8 cellular contexts compared by ENCODE assay signal in the genomic region with DNA sequence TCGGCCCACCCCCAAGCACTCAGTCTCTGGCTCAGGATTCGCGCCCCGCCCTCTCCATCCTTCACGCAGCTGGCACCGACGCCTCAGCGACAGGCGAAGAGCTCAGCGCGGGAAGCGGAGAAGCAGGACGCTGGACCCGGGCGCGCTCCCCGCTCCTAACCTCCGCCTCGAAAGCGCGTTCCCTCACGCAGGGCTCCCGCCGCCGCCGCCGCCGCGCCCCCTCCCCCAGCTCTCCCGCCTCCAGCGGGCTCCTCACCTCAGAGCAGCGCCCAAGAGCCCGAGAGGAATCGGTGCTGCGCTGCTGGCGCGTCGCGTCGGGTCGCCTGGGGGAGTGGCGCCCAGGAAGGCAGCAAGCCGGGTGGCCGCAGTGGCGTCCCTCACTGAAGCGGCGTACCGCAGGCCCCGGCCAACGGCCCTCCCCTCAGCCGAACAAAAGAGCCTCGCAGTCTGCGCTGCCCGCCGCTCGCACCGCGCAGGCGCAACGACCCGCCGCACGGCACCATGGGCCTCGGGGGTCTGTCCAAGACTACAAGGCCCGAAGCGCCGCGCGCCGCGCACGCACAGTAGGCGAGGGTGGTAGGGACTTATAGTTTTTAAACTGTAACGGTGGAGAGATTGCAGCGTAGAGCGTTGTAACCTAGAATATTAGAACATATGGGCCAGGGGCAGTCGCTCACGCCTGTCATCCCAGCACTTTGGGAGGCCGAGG. TPM values are rescaled to one million over a fixed set of nuclear protein-coding genes. Genes with fewer than 3 reads are reported as not detected.
DNase-seq lines count a peak whose midpoint lies in the region; ATAC-seq, FAIRE-seq and TF ChIP-seq lines count a peak whose summit lies in the region.

Gene CBX1 (minus strand): TSS at position 467 of the 709 bp plus-strand sequence. CDS start 24,474 bp downstream, outside the sequence.

- H3K4me1 Mint-ChIP-seq in activated naive CD8-positive, alpha-beta T cell treated with anti-CD3 and anti-CD28 coated beads, Interleukin-2, amount 50 U/mL, for 24 hours, result peaks cover 35% of the 10 kb centered on the region

- peaks cover 5% of the 10 kb centered on the region for H3K4me1 ChIP-seq in cardiac muscle cell (ENCODE audit: low read depth)
- no peaks in the 10 kb centered on the region for H3K4me1 ChIP-seq in parathyroid adenoma
- peaks cover 0 to 18% (median 11%) of the 10 kb centered on the region in 4 donors for H3K4me1 ChIP-seq in tibial artery

- TF ChIP-seq CTCF in cardiac muscle cell (IDR thresholded peaks at IDR 0.05; ENCODE audit: low read depth, low read length) (no peak), parathyroid adenoma (IDR thresholded peaks at IDR 0.05) (no peak), tibial artery (IDR thresholded peaks at IDR 0.05) (no peak)

- H3K27ac ChIP-seq in cardiac muscle cell (peak within 1 kb of the TSS; percentile 87), parathyroid adenoma (peak within 1 kb of the TSS; percentile 74), tibial artery (peak within 1 kb of the TSS; percentile 83 to 94)

- H3K36me3 Mint-ChIP-seq in activated naive CD8-positive, alpha-beta T cell treated with anti-CD3 and anti-CD28 coated beads, Interleukin-2, amount 50 U/mL, for 24 hours (ENCODE audit: low read depth), result peaks cover 6% of the 10 kb centered on the region

- peak within 1 kb of the TSS; percentile 64 for H3K4me3 ChIP-seq in cardiac muscle cell
- peak within 1 kb of the TSS; percentile 93 for H3K4me3 ChIP-seq in parathyroid adenoma (ENCODE audit: low read depth, low read length)
- H3K4me3 ChIP-seq in tibial artery, result peak within 1 kb of the TSS; percentile 71 to 97

- H3K36me3 ChIP-seq in cardiac muscle cell (no peaks in the 10 kb centered on the region), parathyroid adenoma (ENCODE audit: control insufficient read depth, insufficient read depth, low read length) (no peaks in the 10 kb centered on the region), tibial artery (no peaks in the 10 kb centered on the region)

- peak within 1 kb of the TSS; percentile 54 for H3K9ac ChIP-seq in parathyroid adenoma

- H2AFZ ChIP-seq in parathyroid adenoma, result peak within 1 kb of the TSS; percentile 98

- peak; percentile 85 for DNase-seq in GM12891 (ENCODE audit: insufficient read length, low spot score)
- peak; percentile 97 for DNase-seq in NCI-H1436 (lab: John Stamatoyannopoulos, UW)
- peak; percentile 93 for DNase-seq in SW480 (ENCODE audit: low spot score)
- peak; percentile 95 for DNase-seq in activated naive CD8-positive, alpha-beta T cell treated with anti-CD3 and anti-CD28 coated beads, Interleukin-2, amount 50 U/mL, for 24 hours
- DNase-seq in cardiac muscle cell (ENCODE audit: low read depth in 1 of 2, low spot score in 1 of 2), result peak; percentile 96 to 97
- DNase-seq in tibial artery, result peak; percentile 93 to 95

- peak within 1 kb of the TSS; percentile 91 for H3K4me3 Mint-ChIP-seq in activated naive CD8-positive, alpha-beta T cell treated with anti-CD3 and anti-CD28 coated beads, Interleukin-2, amount 50 U/mL, for 24 hours

- peak within 1 kb of the TSS; percentile 98 for H3K4me2 ChIP-seq in parathyroid adenoma (ENCODE audit: low read length)

- peaks cover 17% of the 10 kb centered on the region for H3K79me2 ChIP-seq in parathyroid adenoma

- peak; percentile 91 for ATAC-seq in HG02798 (IDR thresholded peaks at IDR 0.05; ENCODE audit: poor library complexity, unreplicated experiment)
- peak; percentile 99 for ATAC-seq in activated naive CD8-positive, alpha-beta T cell treated with anti-CD3 and anti-CD28 coated beads, Interleukin-2, amount 50 U/mL, for 24 hours

- no peaks in the 10 kb centered on the region for H3K9me3 ChIP-seq in cardiac muscle cell (ENCODE audit: low read depth)
- no peaks in the 10 kb centered on the region for H3K9me3 ChIP-seq in parathyroid adenoma (ENCODE audit: control insufficient read depth, low read length)
- no peaks in the 10 kb centered on the region for H3K9me3 ChIP-seq in tibial artery

- FAIRE-seq in GM12891 (lab: Jason Lieb, UNC), result peak; percentile 87

- H3K27me3 Mint-ChIP-seq in activated naive CD8-positive, alpha-beta T cell treated with anti-CD3 and anti-CD28 coated beads, Interleukin-2, amount 50 U/mL, for 24 hours, result no peaks in the 10 kb centered on the region

- peak within 1 kb of the TSS; percentile 83 for H3K27ac Mint-ChIP-seq in activated naive CD8-positive, alpha-beta T cell treated with anti-CD3 and anti-CD28 coated beads, Interleukin-2, amount 50 U/mL, for 24 hours

- H3K27me3 ChIP-seq in cardiac muscle cell, result no peaks in the 10 kb centered on the region
- no peaks in the 10 kb centered on the region for H3K27me3 ChIP-seq in parathyroid adenoma (ENCODE audit: control insufficient read depth, insufficient read depth, low read length)
- no peaks in the 10 kb centered on the region for H3K27me3 ChIP-seq in tibial artery

- TF ChIP-seq POLR2A in GM12891 (IDR thresholded peaks at IDR 0.05; ENCODE audit: low read depth, low read length), result no peak

- H3K9me3 Mint-ChIP-seq in activated naive CD8-positive, alpha-beta T cell treated with anti-CD3 and anti-CD28 coated beads, Interleukin-2, amount 50 U/mL, for 24 hours, result peaks cover 8% of the 10 kb centered on the region

- intact Hi-C loops in tibial artery (cut with DNase I; ENCODE audit: low total_unique reads), result loop anchor here (10.0 kb wide), 1 partner anchor 406 kb away; the partner anchor contains the start of gene TBKBP1

TF ChIP-seq in GM12891, 5 proteins besides CTCF, POLR2A, EP300 and RAD21:
- TF ChIP-seq POLR2AphosphoS5 (IDR thresholded peaks at IDR 0.05; ENCODE audit: low read depth, low read length) (no peak), TAF1 (IDR thresholded peaks at IDR 0.05; ENCODE audit: low read depth, low read length) (no peak), PAX5 (IDR thresholded peaks at IDR 0.05; ENCODE audit: insufficient read depth, low read length, severe bottlenecking) (no peak), POU2F2 (IDR thresholded peaks at IDR 0.05; ENCODE audit: low read depth, low read length) (no peak), SPI1 (IDR thresholded peaks at IDR 0.05; ENCODE audit: low read depth, low read length) (no peak)

RNA-seq across cellular contexts. Expression of gene CBX1, which starts in this region (rescaled TPM):
- polyA plus RNA-seq in GM12891 (2012; ENCODE audit: low read depth, missing spikeins), result 57.5 TPM
- total RNA-seq in cardiac muscle cell, result 62.9 and 102 TPM in 2 replicates
- polyA plus RNA-seq in cardiac muscle cell, result 35.9 and 38.3 TPM in 2 replicates

Comparison
In these comparisons a context has a peak if more than half of its experiments do, and no peak if none do; other contexts are left out.
1. Peak in every context shown above with its lines: DNase-seq, ATAC-seq, H3K4me3 ChIP-seq and H3K27ac ChIP-seq.